Comparison of ENCODE assay signal across 21 cellular contexts in the genomic region with DNA sequence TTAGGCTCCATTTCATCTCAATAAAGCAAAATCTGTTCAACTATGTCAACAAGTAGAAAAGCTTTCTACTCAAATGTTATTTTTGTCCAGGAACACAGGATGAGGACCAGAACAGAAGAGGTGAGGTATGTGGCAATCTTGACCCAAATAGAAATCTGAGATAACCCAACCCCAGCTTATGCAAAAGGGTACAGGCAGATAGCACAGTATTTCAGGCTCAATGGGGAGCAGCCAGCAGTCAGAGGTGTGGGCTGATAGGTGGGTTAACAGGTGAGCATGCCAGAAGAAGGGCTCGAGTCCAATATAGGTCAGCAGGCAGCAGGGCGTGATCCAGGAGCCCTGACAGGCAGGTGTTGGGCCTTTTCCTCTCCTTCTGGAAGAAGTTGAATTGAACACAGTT.
"Had no signal": no experiment of that assay in that cellular context is flagged by ENCODE, and none has a peak within 500 bp of the region (broad histone marks: within the 10 kb centered on the region; RNA-seq: fewer than 3 reads in every experiment).

No MANE protein-coding gene starts in this region.

- H3K36me3 ChIP-seq: heart left ventricle, ovary, right atrium auricular region, upper lobe of left lung, vagina had no signal

- ATAC-seq: left lobe of liver; mucosa of descending colon; naive thymus-derived CD8-positive, alpha-beta T cell had no signal

- H3K27ac ChIP-seq: coronary artery, ovary, upper lobe of left lung, vagina had no signal

- H3K9me3 ChIP-seq: mucosa of descending colon, ovary, right atrium auricular region, upper lobe of left lung, vagina had no signal

- DNase-seq: effector CD4-positive, alpha-beta T cell; endodermal cell; erythroblast; foreskin melanocyte; heart left ventricle; hypothalamus; kidney glomerular epithelial cell; mesendoderm; mucosa of descending colon; naive thymus-derived CD8-positive, alpha-beta T cell; nucleus accumbens; ovary; small intestine; stimulated activated CD4-positive, alpha-beta T cell treated with anti-CD3 and anti-CD28 coated beads, Interleukin-12 subunit alpha, Interleukin-12 subunit beta, amount 100 ng/mL, for 4 hours; stimulated activated naive CD4-positive, alpha-beta T cell; upper lobe of left lung had no signal

- H3K27me3 ChIP-seq: ovary, right atrium auricular region, vagina had no signal

- H3K4me3 ChIP-seq: coronary artery, heart left ventricle, lung, mucosa of descending colon, ovary, right atrium auricular region, upper lobe of left lung, vagina had no signal
